ENCODE assay signal across 25 cellular contexts in the genomic region with DNA sequence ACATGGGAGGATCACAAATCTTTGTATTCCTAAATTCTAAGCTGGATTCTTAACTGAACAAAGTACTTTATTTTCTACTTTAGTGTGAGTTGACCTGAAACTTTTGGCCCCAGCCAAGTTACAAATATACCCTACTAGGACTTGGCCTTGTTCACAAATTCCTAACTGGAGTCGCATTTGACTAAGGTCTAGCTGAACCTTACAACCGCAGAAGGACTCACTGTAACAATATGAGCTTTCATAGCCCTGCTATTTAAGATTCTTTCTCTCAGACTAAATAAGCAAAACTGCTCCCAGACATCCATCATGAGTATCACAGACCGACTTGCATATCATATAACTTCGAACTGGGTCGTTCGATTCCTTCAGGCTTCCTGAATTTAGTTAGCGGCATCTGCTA. TPM values are rescaled to one million over a fixed set of nuclear protein-coding genes. Genes with fewer than 3 reads are reported as not detected.
DNase-seq lines count a peak whose midpoint lies in the region; ATAC-seq, FAIRE-seq and TF ChIP-seq lines count a peak whose summit lies in the region.
"Had no signal": no experiment of that assay in that cellular context is flagged by ENCODE, and none has a peak within 500 bp of the region (broad histone marks: within the 10 kb centered on the region; RNA-seq: fewer than 3 reads in every experiment).

No MANE protein-coding gene starts in this region.

- DNase-seq in ascending aorta (ENCODE audit: low spot score in 2 of 2) (no peak), chondrocyte (ENCODE audit: low spot score) (no peak), sciatic nerve (ENCODE audit: low spot score) (no peak), aorta (no peak), dorsolateral prefrontal cortex (no peak), GM12891 (ENCODE audit: insufficient read length, low spot score) (no peak)
- DNase-seq: ACHN, C1 segment of cervical spinal cord, DND-41, HCEC 1CT, Kasumi-1, MG63, NCI-H1048, NCI-H1436, NCI-H1930, NCI-H2171 treated with DMSO at 0.1 percent for 48 hours, NCI-H446 treated with DMSO at 0.1 percent for 48 hours, NCI-H69, Right ventricle myocardium superior had no signal

- H3K9me3 Mint-ChIP-seq in chondrocyte (ENCODE audit: low read depth): no peaks in the 10 kb centered on the region
- H3K9me3 Mint-ChIP-seq: GM23338 had no signal

- no peaks in the 10 kb centered on the region for H3K36me3 ChIP-seq in ascending aorta
- no peaks in the 10 kb centered on the region for H3K36me3 ChIP-seq in aorta (ENCODE audit: control insufficient read depth in 1 of 2, insufficient read depth in 2 of 2, low read length in 1 of 2)
- H3K36me3 ChIP-seq: MG63 had no signal

- peaks cover 2% of the 10 kb centered on the region for H3K27me3 Mint-ChIP-seq in chondrocyte (ENCODE audit: low read depth)

- H3K27me3 ChIP-seq in ascending aorta (no peaks in the 10 kb centered on the region), aorta (ENCODE audit: control insufficient read depth in 1 of 2, insufficient read depth in 2 of 2, low read length in 1 of 2) (no peaks in the 10 kb centered on the region), dorsolateral prefrontal cortex (peaks cover 0 to 4% (median 0%) of the 10 kb centered on the region in 45 donors)
- H3K27me3 ChIP-seq: MG63 had no signal

- H3K4me3 Mint-ChIP-seq in chondrocyte (ENCODE audit: unreplicated experiment): peak overlapping the region; percentile 7
- H3K4me3 Mint-ChIP-seq: GM23338 had no signal

- peak overlapping the region; percentile 79 for H3K27ac ChIP-seq in ascending aorta
- H3K27ac ChIP-seq in aorta (ENCODE audit: low read depth in 1 of 2, low read length in 2 of 2): peak overlapping the region; percentile 67 to 100
- H3K27ac ChIP-seq in dorsolateral prefrontal cortex: no peak overlapping the region
- H3K27ac ChIP-seq: HL-60 had no signal

- intact Hi-C loops in ascending aorta (cut with DNase I) (loop anchor here (2.0 kb wide), 1 partner anchor 27 kb away; no protein-coding TSS in a partner anchor), sciatic nerve (cut with DNase I) (no loop called here), aorta (cut with DNase I) (loop anchor here in 1 of 2 donors (2.0 kb wide), 1 partner anchor 25 kb away; no protein-coding TSS in a partner anchor), dorsolateral prefrontal cortex (cut with DNase I) (no loop called here)

- WGBS in aorta, 2 donors: 6 to 8% methylated on average over 7 of the region's 7 CpGs

- no peak for TF ChIP-seq POLR2A in GM12891 (IDR thresholded peaks at IDR 0.05; ENCODE audit: low read depth, low read length)

- H3K4me1 ChIP-seq in ascending aorta: peaks cover 6 to 50% of the 10 kb centered on the region in 2 donors
- H3K4me1 ChIP-seq in aorta (ENCODE audit: control insufficient read depth in 1 of 2, insufficient read depth in 2 of 2, low read length in 2 of 2): peaks cover 2 to 16% of the 10 kb centered on the region in 2 donors

- TF ChIP-seq CTCF in ascending aorta (IDR thresholded peaks at IDR 0.05) (no peak), chondrocyte (IDR thresholded peaks at IDR 0.05) (no peak), dorsolateral prefrontal cortex (IDR thresholded peaks at IDR 0.05 in 54 of 56, conservative IDR thresholded peaks at IDR 0.05 in 2 of 56; ENCODE audit: low read depth in 1 of 56, partially characterized antibody in 56 of 56) (no peak)

- ATAC-seq in sciatic nerve (peak; percentile 40), aorta (ENCODE audit: low FRiP score) (peak; percentile 66), GM21381 (IDR thresholded peaks at IDR 0.05; ENCODE audit: unreplicated experiment) (no peak)
- ATAC-seq: GM23338, Panc1 had no signal

- no peaks in the 10 kb centered on the region for H3K9me3 ChIP-seq in ascending aorta
- H3K9me3 ChIP-seq in aorta (ENCODE audit: control insufficient read depth, low read length): no peaks in the 10 kb centered on the region
- H3K9me3 ChIP-seq: MG63 had no signal

- no peaks in the 10 kb centered on the region for H3K36me3 Mint-ChIP-seq in chondrocyte (ENCODE audit: low read depth)

- no peak for FAIRE-seq in GM12891 (lab: Jason Lieb, UNC)
- FAIRE-seq: G401.6, GM19239 had no signal

- peak overlapping the region; percentile 50 for H3K27ac Mint-ChIP-seq in chondrocyte (ENCODE audit: unreplicated experiment)
- H3K27ac Mint-ChIP-seq: GM23338 had no signal

- peaks cover 20% of the 10 kb centered on the region for H3K4me1 Mint-ChIP-seq in chondrocyte (ENCODE audit: low read depth)

- H3K4me3 ChIP-seq in ascending aorta (peak overlapping the region in 1 of 2 donors; percentile 16), aorta (ENCODE audit: low read length in 2 of 2) (no peak overlapping the region), dorsolateral prefrontal cortex (no peak overlapping the region)
- H3K4me3 ChIP-seq: GM23338, MG63 had no signal

TF ChIP-seq in GM12891, 5 proteins besides CTCF, POLR2A, EP300 and RAD21:
- no peak for TF ChIP-seq SPI1 (IDR thresholded peaks at IDR 0.05; ENCODE audit: low read depth, low read length)

RNA-seq across cellular contexts. Expression of a gene that starts 28.3 kb away (rescaled TPM):
- 74.1 TPM for total RNA-seq in ascending aorta
- total RNA-seq in chondrocyte: 4.6 to 5.6 TPM (median 5.1 TPM) in 3 replicates
- 185 TPM for total RNA-seq in sciatic nerve
- total RNA-seq in aorta: 100 to 1,000 TPM; 161 to 212 TPM
- 10 to 100 TPM in 1 of 2 donors, 1 to 10 TPM in 1; 7.0 to 21.9 TPM for polyA plus RNA-seq in aorta
- total RNA-seq in dorsolateral prefrontal cortex: 10 to 100 TPM in 85 of 120 experiments, 1 to 10 TPM in 35; 3.5 to 97.3 (median 15.1) TPM
- not detected for polyA plus RNA-seq in GM12891 (2012; ENCODE audit: low read depth, missing spikeins)

Comparison
In these comparisons a context has a peak if more than half of its experiments do, and no peak if none do; other contexts are left out.
1. H3K27ac ChIP-seq: peak in ascending aorta (2 of 2) and aorta (2 of 2); none in dorsolateral prefrontal cortex (0 of 59).